Comparison of ENCODE assay signal across 1 cellular context in the genomic region with DNA sequence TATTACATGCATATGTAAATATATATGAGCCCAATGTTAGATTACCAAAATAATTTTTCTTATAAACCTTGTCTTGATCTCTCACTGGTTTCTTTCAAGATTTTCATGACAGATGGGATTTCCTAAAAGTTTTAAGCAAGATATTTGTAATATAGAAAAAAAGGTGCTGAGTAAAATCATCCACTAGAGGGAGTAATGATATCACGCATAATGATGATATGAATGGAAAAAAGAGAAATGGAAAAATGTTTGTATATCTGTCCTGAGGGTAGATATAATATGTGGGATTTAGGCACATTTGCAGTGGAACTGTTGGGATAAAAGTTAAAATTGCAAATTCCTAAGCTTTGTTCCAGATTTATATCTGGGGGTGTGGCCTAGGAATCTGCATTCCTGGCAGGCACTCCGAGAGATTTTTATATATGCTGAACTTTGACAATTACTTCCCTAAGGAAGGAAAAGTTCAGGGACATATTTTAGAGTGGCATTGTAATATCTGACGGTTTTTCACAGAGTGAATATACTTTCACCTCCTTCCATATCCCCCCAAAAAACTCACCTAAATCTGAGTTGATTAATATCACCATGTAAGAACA.
TF ChIP-seq lines count a peak whose summit lies in the region.

No MANE protein-coding gene starts in this region.

TF ChIP-seq in GM23338, 12 proteins besides CTCF, POLR2A, EP300 and RAD21 (continued from another document):
- TF ChIP-seq, protein P1, sequence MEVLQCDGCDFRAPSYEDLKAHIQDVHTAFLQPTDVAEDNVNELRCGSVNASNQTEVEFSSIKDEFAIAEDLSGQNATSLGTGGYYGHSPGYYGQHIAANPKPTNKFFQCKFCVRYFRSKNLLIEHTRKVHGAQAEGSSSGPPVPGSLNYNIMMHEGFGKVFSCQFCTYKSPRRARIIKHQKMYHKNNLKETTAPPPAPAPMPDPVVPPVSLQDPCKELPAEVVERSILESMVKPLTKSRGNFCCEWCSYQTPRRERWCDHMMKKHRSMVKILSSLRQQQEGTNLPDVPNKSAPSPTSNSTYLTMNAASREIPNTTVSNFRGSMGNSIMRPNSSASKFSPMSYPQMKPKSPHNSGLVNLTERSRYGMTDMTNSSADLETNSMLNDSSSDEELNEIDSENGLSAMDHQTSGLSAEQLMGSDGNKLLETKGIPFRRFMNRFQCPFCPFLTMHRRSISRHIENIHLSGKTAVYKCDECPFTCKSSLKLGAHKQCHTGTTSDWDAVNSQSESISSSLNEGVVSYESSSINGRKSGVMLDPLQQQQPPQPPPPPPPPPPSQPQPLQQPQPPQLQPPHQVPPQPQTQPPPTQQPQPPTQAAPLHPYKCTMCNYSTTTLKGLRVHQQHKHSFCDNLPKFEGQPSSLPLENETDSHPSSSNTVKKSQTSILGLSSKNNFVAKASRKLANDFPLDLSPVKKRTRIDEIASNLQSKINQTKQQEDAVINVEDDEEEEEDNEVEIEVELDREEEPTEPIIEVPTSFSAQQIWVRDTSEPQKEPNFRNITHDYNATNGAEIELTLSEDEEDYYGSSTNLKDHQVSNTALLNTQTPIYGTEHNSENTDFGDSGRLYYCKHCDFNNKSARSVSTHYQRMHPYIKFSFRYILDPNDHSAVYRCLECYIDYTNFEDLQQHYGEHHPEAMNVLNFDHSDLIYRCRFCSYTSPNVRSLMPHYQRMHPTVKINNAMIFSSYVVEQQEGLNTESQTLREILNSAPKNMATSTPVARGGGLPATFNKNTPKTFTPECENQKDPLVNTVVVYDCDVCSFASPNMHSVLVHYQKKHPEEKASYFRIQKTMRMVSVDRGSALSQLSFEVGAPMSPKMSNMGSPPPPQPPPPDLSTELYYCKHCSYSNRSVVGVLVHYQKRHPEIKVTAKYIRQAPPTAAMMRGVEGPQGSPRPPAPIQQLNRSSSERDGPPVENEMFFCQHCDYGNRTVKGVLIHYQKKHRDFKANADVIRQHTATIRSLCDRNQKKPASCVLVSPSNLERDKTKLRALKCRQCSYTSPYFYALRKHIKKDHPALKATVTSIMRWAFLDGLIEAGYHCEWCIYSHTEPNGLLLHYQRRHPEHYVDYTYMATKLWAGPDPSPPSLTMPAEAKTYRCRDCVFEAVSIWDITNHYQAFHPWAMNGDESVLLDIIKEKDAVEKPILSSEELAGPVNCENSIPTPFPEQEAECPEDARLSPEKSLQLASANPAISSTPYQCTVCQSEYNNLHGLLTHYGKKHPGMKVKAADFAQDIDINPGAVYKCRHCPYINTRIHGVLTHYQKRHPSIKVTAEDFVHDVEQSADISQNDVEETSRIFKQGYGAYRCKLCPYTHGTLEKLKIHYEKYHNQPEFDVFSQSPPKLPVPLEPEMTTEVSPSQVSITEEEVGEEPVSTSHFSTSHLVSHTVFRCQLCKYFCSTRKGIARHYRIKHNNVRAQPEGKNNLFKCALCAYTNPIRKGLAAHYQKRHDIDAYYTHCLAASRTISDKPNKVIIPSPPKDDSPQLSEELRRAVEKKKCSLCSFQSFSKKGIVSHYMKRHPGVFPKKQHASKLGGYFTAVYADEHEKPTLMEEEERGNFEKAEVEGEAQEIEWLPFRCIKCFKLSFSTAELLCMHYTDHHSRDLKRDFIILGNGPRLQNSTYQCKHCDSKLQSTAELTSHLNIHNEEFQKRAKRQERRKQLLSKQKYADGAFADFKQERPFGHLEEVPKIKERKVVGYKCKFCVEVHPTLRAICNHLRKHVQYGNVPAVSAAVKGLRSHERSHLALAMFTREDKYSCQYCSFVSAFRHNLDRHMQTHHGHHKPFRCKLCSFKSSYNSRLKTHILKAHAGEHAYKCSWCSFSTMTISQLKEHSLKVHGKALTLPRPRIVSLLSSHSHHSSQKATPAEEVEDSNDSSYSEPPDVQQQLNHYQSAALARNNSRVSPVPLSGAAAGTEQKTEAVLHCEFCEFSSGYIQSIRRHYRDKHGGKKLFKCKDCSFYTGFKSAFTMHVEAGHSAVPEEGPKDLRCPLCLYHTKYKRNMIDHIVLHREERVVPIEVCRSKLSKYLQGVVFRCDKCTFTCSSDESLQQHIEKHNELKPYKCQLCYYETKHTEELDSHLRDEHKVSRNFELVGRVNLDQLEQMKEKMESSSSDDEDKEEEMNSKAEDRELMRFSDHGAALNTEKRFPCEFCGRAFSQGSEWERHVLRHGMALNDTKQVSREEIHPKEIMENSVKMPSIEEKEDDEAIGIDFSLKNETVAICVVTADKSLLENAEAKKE (CRISPR knock-in tag; IDR thresholded peaks at IDR 0.05) = no peak
- TF ChIP-seq ZNF331 (CRISPR knock-in tag; IDR thresholded peaks at IDR 0.05; ENCODE audit: low read depth) (no peak), EZH2 (IDR thresholded peaks at IDR 0.05; ENCODE audit: low read depth, unreplicated experiment) (no peak), POLR2AphosphoS5 (IDR thresholded peaks at IDR 0.05; ENCODE audit: low read depth) (no peak), ZNF114 (CRISPR knock-in tag; IDR thresholded peaks at IDR 0.05) (no peak), STAT1 (IDR thresholded peaks at IDR 0.05; ENCODE audit: unreplicated experiment) (no peak)
- TF ChIP-seq, protein P2, sequence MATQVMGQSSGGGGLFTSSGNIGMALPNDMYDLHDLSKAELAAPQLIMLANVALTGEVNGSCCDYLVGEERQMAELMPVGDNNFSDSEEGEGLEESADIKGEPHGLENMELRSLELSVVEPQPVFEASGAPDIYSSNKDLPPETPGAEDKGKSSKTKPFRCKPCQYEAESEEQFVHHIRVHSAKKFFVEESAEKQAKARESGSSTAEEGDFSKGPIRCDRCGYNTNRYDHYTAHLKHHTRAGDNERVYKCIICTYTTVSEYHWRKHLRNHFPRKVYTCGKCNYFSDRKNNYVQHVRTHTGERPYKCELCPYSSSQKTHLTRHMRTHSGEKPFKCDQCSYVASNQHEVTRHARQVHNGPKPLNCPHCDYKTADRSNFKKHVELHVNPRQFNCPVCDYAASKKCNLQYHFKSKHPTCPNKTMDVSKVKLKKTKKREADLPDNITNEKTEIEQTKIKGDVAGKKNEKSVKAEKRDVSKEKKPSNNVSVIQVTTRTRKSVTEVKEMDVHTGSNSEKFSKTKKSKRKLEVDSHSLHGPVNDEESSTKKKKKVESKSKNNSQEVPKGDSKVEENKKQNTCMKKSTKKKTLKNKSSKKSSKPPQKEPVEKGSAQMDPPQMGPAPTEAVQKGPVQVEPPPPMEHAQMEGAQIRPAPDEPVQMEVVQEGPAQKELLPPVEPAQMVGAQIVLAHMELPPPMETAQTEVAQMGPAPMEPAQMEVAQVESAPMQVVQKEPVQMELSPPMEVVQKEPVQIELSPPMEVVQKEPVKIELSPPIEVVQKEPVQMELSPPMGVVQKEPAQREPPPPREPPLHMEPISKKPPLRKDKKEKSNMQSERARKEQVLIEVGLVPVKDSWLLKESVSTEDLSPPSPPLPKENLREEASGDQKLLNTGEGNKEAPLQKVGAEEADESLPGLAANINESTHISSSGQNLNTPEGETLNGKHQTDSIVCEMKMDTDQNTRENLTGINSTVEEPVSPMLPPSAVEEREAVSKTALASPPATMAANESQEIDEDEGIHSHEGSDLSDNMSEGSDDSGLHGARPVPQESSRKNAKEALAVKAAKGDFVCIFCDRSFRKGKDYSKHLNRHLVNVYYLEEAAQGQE (IDR thresholded peaks at IDR 0.05; ENCODE audit: unreplicated experiment) = no peak
